In genomic region chr2:4190548-4190947, GRCh38 we compare ENCODE assay signal across 29 cellular contexts.
"Had no signal": no experiment of that assay in that cellular context is flagged by ENCODE, and none has a peak within 500 bp of the region (broad histone marks: within the 10 kb centered on the region; RNA-seq: fewer than 3 reads in every experiment).

No MANE protein-coding gene starts in this region.

- H3K27me3 Mint-ChIP-seq: activated CD4-positive, alpha-beta T cell treated with anti-CD3 and anti-CD28 coated beads, Interleukin-2, amount 10 ng/mL, durations not matched to agents 24 days and 14 days; activated naive CD4-positive, alpha-beta T cell treated with anti-CD3 and anti-CD28 coated beads, Interleukin-2, amount 50 U/mL, for 24 hours; activated naive CD8-positive, alpha-beta T cell treated with anti-CD3 and anti-CD28 coated beads, Interleukin-2, amount 10 ng/mL, durations not matched to agents 7 days and 5 days; activated T-cell treated with anti-CD3 and anti-CD28 coated beads, Interleukin-2, amount 50 U/mL, for 24 hours had no signal

- H3K4me1 Mint-ChIP-seq: activated CD4-positive, alpha-beta T cell treated with anti-CD3 and anti-CD28 coated beads, Interleukin-2, amount 10 ng/mL, durations not matched to agents 24 days and 14 days; activated naive CD4-positive, alpha-beta T cell treated with anti-CD3 and anti-CD28 coated beads, Interleukin-2, amount 50 U/mL, for 24 hours; activated naive CD8-positive, alpha-beta T cell treated with anti-CD3 and anti-CD28 coated beads, Interleukin-2, amount 10 ng/mL, durations not matched to agents 7 days and 5 days had no signal

- H3K36me3 ChIP-seq: breast epithelium, Peyer's patch, SJSA1 had no signal

- H3K9ac ChIP-seq: KMS-11, SK-N-SH had no signal

- H3K4me3 Mint-ChIP-seq: activated CD4-positive, alpha-beta T cell treated with anti-CD3 and anti-CD28 coated beads, Interleukin-2, amount 10 ng/mL, durations not matched to agents 24 days and 14 days; activated CD8-positive, alpha-beta T cell treated with anti-CD3 and anti-CD28 coated beads, Interleukin-2, amount 10 ng/mL, durations not matched to agents 7 days and 5 days; activated naive CD4-positive, alpha-beta T cell treated with anti-CD3 and anti-CD28 coated beads, Interleukin-2, amount 50 U/mL, for 24 hours; activated naive CD8-positive, alpha-beta T cell treated with anti-CD3 and anti-CD28 coated beads, Interleukin-2, amount 10 ng/mL, durations not matched to agents 7 days and 5 days; activated T-cell treated with anti-CD3 and anti-CD28 coated beads, Interleukin-2, amount 50 U/mL, for 24 hours; T-helper 1 cell treated with Interleukin-12 subunit alpha and Interleukin-12 subunit beta and Interleukin-4 antibody, amounts not matched to agents 30 μg/mL and 1 μg/mL, for 36 hours; T-helper 2 cell treated with Interferon-gamma antibody and Interleukin-4, amounts not matched to agents 5 μg/mL and 100 μg/mL, for 36 hours had no signal

- DNase-seq: activated CD4-positive, alpha-beta T cell treated with anti-CD3 and anti-CD28 coated beads, Interleukin-2, amount 10 ng/mL, durations not matched to agents 24 days and 14 days; activated CD4-positive, alpha-beta T cell treated with anti-CD3 and anti-CD28 coated beads, Interleukin-2, amount 50 U/mL, for 48 hours; activated CD8-positive, alpha-beta T cell treated with anti-CD3 and anti-CD28 coated beads, Interleukin-2, amount 10 ng/mL, durations not matched to agents 7 days and 5 days; activated gamma-delta T cell; activated naive CD4-positive, alpha-beta T cell treated with Interleukin-2 at 50 U/mL for 16 hours; activated naive CD8-positive, alpha-beta T cell treated with anti-CD3 and anti-CD28 coated beads, Interleukin-2, amount 10 ng/mL, durations not matched to agents 7 days and 5 days; activated T-cell treated with anti-CD3 and anti-CD28 coated beads, Interleukin-2, amount 50 U/mL, for 24 hours; amygdala; body of pancreas; caudate nucleus; NCI-H1105 treated with DMSO at 0.1 percent for 48 hours; NCI-H1436; NCI-H1694; NCI-H2029; NCI-H345; NCI-H524 treated with DMSO at 0.1 percent for 48 hours; NK-92 treated with Interleukin-12 subunit alpha and Interleukin-12 subunit beta, amount 100 ng/mL, for 24 hours; PC-3; Peyer's patch; RPMI8226; SHP77 treated with DMSO at 0.1 percent for 48 hours; SK-N-SH had no signal

- H3K36me3 Mint-ChIP-seq: activated naive CD4-positive, alpha-beta T cell treated with anti-CD3 and anti-CD28 coated beads, Interleukin-2, amount 50 U/mL, for 24 hours; activated naive CD8-positive, alpha-beta T cell treated with anti-CD3 and anti-CD28 coated beads, Interleukin-2, amount 10 ng/mL, durations not matched to agents 7 days and 5 days had no signal

- ATAC-seq: activated CD8-positive, alpha-beta T cell treated with anti-CD3 and anti-CD28 coated beads, Interleukin-2, amount 10 ng/mL, durations not matched to agents 7 days and 5 days; body of pancreas; PC-3 had no signal

- H3K27ac Mint-ChIP-seq: activated CD4-positive, alpha-beta T cell treated with anti-CD3 and anti-CD28 coated beads, Interleukin-2, amount 10 ng/mL, durations not matched to agents 24 days and 14 days; activated CD8-positive, alpha-beta T cell treated with anti-CD3 and anti-CD28 coated beads, Interleukin-2, amount 10 ng/mL, durations not matched to agents 7 days and 5 days; activated naive CD4-positive, alpha-beta T cell treated with anti-CD3 and anti-CD28 coated beads, Interleukin-2, amount 50 U/mL, for 24 hours; activated naive CD8-positive, alpha-beta T cell treated with anti-CD3 and anti-CD28 coated beads, Interleukin-2, amount 10 ng/mL, durations not matched to agents 7 days and 5 days; activated T-cell treated with anti-CD3 and anti-CD28 coated beads, Interleukin-2, amount 50 U/mL, for 24 hours; activated T-helper 2 cell treated with anti-CD3 and anti-CD28 coated beads, Interferon-gamma antibody, Interleukin-2, Interleukin-4, amounts not matched to agents 10 μg/mL and 5 μg/mL and 100 μg/mL, durations not matched to agents 14 hours and 24 hours and 36 hours; T-helper 1 cell treated with Interleukin-12 subunit alpha and Interleukin-12 subunit beta and Interleukin-4 antibody, amounts not matched to agents 30 μg/mL and 1 μg/mL, for 36 hours; T-helper 2 cell treated with Interferon-gamma antibody and Interleukin-4, amounts not matched to agents 5 μg/mL and 100 μg/mL, for 36 hours had no signal

- H3K27me3 ChIP-seq: body of pancreas, breast epithelium, Peyer's patch, SJSA1 had no signal

- H3K4me3 ChIP-seq: body of pancreas, breast epithelium, Peyer's patch, SJSA1 had no signal

- H3K27ac ChIP-seq: body of pancreas, breast epithelium, KMS-11, Peyer's patch, SJSA1 had no signal

- H3K4me2 ChIP-seq: KMS-11, SK-N-SH had no signal

- H3K4me1 ChIP-seq: body of pancreas, breast epithelium, Peyer's patch, SJSA1 had no signal

- H3K9me3 ChIP-seq: body of pancreas, breast epithelium had no signal
